In the genomic region with DNA sequence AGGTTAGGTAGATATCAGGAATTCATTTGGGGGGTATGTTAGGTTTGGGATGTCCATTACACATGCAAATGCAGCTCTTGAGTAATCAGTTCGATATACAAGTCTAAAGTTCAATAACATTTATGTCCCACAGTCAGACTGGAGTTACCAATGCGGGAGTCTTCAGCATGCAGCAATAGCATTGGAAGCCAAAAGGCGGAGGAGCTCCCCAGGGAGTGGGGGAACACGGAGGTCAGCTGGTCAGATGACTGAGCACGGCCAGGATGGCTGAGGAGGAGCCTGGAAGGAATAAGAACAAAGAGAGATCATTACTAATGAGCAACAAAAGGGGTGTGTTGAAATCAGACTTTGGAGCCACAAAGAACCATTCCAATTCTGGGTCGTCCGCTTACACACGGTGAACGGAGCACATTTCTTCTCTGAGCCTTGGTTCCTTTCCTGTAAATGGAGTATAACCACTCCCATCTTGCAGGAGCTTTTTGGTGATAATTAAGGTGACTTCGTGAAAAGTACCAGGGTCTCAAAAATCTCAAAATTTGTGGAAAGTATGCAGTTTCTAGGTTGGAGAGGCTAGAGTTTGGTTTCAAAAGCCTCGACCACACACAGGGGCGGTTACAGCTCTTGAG, we compare ENCODE assay signal across 8 cellular contexts. TPM values are rescaled to one million over a fixed set of nuclear protein-coding genes. Genes with fewer than 3 reads are reported as not detected.
DNase-seq lines count a peak whose midpoint lies in the region; ATAC-seq and TF ChIP-seq lines count a peak whose summit lies in the region.

No MANE protein-coding gene starts in this region.

- intact Hi-C loops in upper lobe of right lung (cut with DNase I): no loop called here

- 74% methylated on average over 12 of the region's 12 CpGs for WGBS in mesenchymal stem cell

- H3K18ac ChIP-seq in mesenchymal stem cell (ENCODE audit: low read depth in 1 of 2, low read length in 2 of 2): peak overlapping the region; percentile 87 to 97

- H2AK5ac ChIP-seq in mesenchymal stem cell (ENCODE audit: low read length, severe bottlenecking): no peak overlapping the region

- peaks cover 8% of the 10 kb centered on the region for H3K9me3 ChIP-seq in mesenchymal stem cell (ENCODE audit: control insufficient read depth, low read length)
- no peaks in the 10 kb centered on the region for H3K9me3 ChIP-seq in upper lobe of right lung

- peak overlapping the region; percentile 95 for H3K9ac ChIP-seq in mesenchymal stem cell (ENCODE audit: low read length)

- H3K36me3 ChIP-seq in mesenchymal stem cell (ENCODE audit: control insufficient read depth in 1 of 2, insufficient read depth in 2 of 2, low read depth in 1 of 2, low read length in 2 of 2) (peaks cover 3 to 21% of the 10 kb centered on the region in 2 experiments), upper lobe of right lung (peaks cover 19% of the 10 kb centered on the region)

- no peak overlapping the region for H3K14ac ChIP-seq in mesenchymal stem cell (ENCODE audit: low read length in 2 of 2)

- H2BK15ac ChIP-seq in mesenchymal stem cell (ENCODE audit: low read depth, poor library complexity, severe bottlenecking): no peak overlapping the region

- H3K27ac ChIP-seq in cingulate gyrus (ENCODE audit: low read depth, low read length) (peak overlapping the region; percentile 80), mesenchymal stem cell (ENCODE audit: low read length, poor library complexity, severe bottlenecking) (no peak overlapping the region), upper lobe of right lung (peak overlapping the region; percentile 95)

- H2BK120ac ChIP-seq in mesenchymal stem cell (ENCODE audit: low read depth, low read length): no peak overlapping the region

- H3K79me1 ChIP-seq in mesenchymal stem cell (replicated peaks; ENCODE audit: low read length, poor library complexity, severe bottlenecking): peaks cover 2% of the 10 kb centered on the region

- peak overlapping the region; percentile 65 for H3K4me2 ChIP-seq in mesenchymal stem cell (ENCODE audit: low read length, poor library complexity, severe bottlenecking)

- in situ Hi-C loops in GM13977 (cut with MboI; ENCODE audit: low pct_unique_long_range_greater_than_20kb, low sequenced_read_pairs, unreplicated experiment): no loop called here

- H2AFZ ChIP-seq in mesenchymal stem cell (ENCODE audit: low read depth, low read length): peak overlapping the region; percentile 58

- H4K91ac ChIP-seq in mesenchymal stem cell (ENCODE audit: low read length): peak overlapping the region; percentile 90

- H3K4me3 ChIP-seq in mesenchymal stem cell (ENCODE audit: insufficient read depth in 1 of 2, low read depth in 1 of 2, low read length in 2 of 2) (peak overlapping the region; percentile 53 to 69), upper lobe of right lung (peak overlapping the region; percentile 64)

- peak overlapping the region; percentile 92 for H4K8ac ChIP-seq in mesenchymal stem cell (ENCODE audit: low read length)

- peak overlapping the region; percentile 35 to 52 for H2BK12ac ChIP-seq in mesenchymal stem cell (ENCODE audit: low read length in 2 of 2)

- DNase-seq in GF-D8 (lab: John Stamatoyannopoulos, UW): peak; percentile 65
- peak; percentile 41 for DNase-seq in MV-4-11 (lab: John Stamatoyannopoulos, UW)
- peak; percentile 36 for DNase-seq in mesenchymal stem cell
- no peak for DNase-seq in upper lobe of right lung
- DNase-seq in NCI-H82 (lab: John Stamatoyannopoulos, UW): no peak
- DNase-seq in GM13977 (ENCODE audit: low spot score): no peak

- TF ChIP-seq CTCF in upper lobe of right lung (IDR thresholded peaks at IDR 0.05) (no peak), GM13977 (IDR thresholded peaks at IDR 0.05; ENCODE audit: extremely low read depth, insufficient read depth, missing control alignments) (no peak)

- H3K23ac ChIP-seq in mesenchymal stem cell (ENCODE audit: low read length in 2 of 2): no peak overlapping the region

- H3K27me3 ChIP-seq in mesenchymal stem cell (ENCODE audit: control insufficient read depth in 1 of 2, insufficient read depth in 1 of 2, low read length in 2 of 2): peaks cover 0 to 11% of the 10 kb centered on the region in 2 experiments
- H3K27me3 ChIP-seq in upper lobe of right lung: no peaks in the 10 kb centered on the region

- peaks cover 16% of the 10 kb centered on the region for H3K4me1 ChIP-seq in mesenchymal stem cell (ENCODE audit: control insufficient read depth, insufficient read depth, low read depth, low read length)
- peaks cover 58% of the 10 kb centered on the region for H3K4me1 ChIP-seq in upper lobe of right lung

- H2BK5ac ChIP-seq in mesenchymal stem cell (ENCODE audit: low read depth, low read length, poor library complexity, severe bottlenecking): no peak overlapping the region

- H3K4ac ChIP-seq in mesenchymal stem cell (ENCODE audit: low read depth in 1 of 2, low read length in 2 of 2): peak overlapping the region; percentile 35 to 96

- ATAC-seq in upper lobe of right lung (peak; percentile 14), HG03432 (IDR thresholded peaks at IDR 0.05; ENCODE audit: unreplicated experiment) (no peak)

RNA-seq across cellular contexts. Expression of gene ZNF22, which starts 0.5 kb away (rescaled TPM):
- 13.5 TPM for polyA plus RNA-seq in mesenchymal stem cell (2013, experiment 1 of 2)
- polyA plus RNA-seq in mesenchymal stem cell (2013, experiment 2 of 2): 14.1 TPM
- total RNA-seq in upper lobe of right lung: 26.9 TPM

RNA-seq across cellular contexts. Expression of gene DEPP1, which starts 21.6 kb away (rescaled TPM):
- polyA plus RNA-seq in mesenchymal stem cell (2013, experiment 1 of 2): 10.5 TPM
- polyA plus RNA-seq in mesenchymal stem cell (2013, experiment 2 of 2): 10.5 TPM
- total RNA-seq in upper lobe of right lung: 160 TPM

RNA-seq across cellular contexts. Expression of gene RASSF4, which starts 40.6 kb away (rescaled TPM):
- 30.8 TPM for polyA plus RNA-seq in mesenchymal stem cell (2013, experiment 1 of 2)
- polyA plus RNA-seq in mesenchymal stem cell (2013, experiment 2 of 2): 30.3 TPM
- 40.9 TPM for total RNA-seq in upper lobe of right lung

Comparison
In these comparisons a context has a peak if more than half of its experiments do, and no peak if none do; other contexts are left out.
1. DNase-seq: peak in GF-D8 (single experiment), MV-4-11 (single experiment) and mesenchymal stem cell (single experiment); none in upper lobe of right lung (single experiment), NCI-H82 (single experiment) and GM13977 (single experiment).